In the genomic region with DNA sequence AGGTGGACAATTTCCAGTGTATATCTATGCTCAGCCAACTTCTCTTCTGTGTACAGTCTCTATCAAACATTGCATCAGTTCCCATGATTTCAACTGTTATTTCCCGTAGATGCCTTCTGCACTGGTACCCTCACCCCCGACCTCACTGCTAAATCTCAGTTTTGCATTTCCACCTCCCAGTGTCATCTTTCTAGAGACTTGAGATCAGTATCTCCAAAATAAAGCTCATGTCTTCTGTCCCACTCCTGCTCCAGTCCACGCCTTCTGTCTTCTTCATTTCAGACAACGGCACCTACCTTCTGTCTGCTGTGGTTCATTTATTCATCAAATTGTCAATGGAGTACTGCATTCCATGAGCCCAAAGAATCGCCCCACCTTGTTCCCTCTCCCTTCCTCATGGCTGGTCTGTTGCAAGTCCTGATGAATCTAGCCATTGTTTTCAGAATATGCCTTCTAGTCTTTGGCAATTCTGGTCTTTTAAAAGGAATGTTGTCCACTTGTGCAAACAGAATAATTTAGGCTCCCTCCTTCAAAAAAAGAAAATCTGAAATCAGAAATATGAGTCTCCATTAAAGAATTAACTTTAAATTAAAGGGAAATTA, we compare ENCODE assay signal across 1 cellular context.
TF ChIP-seq lines count a peak whose summit lies in the region.

No MANE protein-coding gene starts in this region.

TF ChIP-seq in HepG2, 621 proteins besides CTCF, POLR2A, EP300 and RAD21 (continued from another document):
- TF ChIP-seq, protein P1, sequence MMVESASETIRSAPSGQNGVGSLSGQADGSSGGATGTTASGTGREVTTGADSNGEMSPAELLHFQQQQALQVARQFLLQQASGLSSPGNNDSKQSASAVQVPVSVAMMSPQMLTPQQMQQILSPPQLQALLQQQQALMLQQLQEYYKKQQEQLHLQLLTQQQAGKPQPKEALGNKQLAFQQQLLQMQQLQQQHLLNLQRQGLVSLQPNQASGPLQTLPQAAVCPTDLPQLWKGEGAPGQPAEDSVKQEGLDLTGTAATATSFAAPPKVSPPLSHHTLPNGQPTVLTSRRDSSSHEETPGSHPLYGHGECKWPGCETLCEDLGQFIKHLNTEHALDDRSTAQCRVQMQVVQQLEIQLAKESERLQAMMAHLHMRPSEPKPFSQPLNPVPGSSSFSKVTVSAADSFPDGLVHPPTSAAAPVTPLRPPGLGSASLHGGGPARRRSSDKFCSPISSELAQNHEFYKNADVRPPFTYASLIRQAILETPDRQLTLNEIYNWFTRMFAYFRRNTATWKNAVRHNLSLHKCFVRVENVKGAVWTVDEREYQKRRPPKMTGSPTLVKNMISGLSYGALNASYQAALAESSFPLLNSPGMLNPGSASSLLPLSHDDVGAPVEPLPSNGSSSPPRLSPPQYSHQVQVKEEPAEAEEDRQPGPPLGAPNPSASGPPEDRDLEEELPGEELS (CRISPR knock-in tag; IDR thresholded peaks at IDR 0.05) = 0 out of 2 replicates have a peak, but pooled peaks have one; percentile 13
- TF ChIP-seq ZNF17 (CRISPR knock-in tag; IDR thresholded peaks at IDR 0.05) (no peak), CBX1 (IDR thresholded peaks at IDR 0.05; ENCODE audit: low read depth) (no peak), ZNF569 (CRISPR knock-in tag; IDR thresholded peaks at IDR 0.05; ENCODE audit: borderline replicate concordance) (no peak), SOX13 (IDR thresholded peaks at IDR 0.05) (0 out of 2 replicates have a peak, but pooled peaks have one; percentile 57), SOX13 (CRISPR knock-in tag; conservative IDR thresholded peaks at IDR 0.05 in 1 of 2, IDR thresholded peaks at IDR 0.05 in 1 of 2) (peak in 1 of 2 experiments; percentile 87; a peak in 2 of 4 replicates), KDM6A (CRISPR knock-in tag; IDR thresholded peaks at IDR 0.05; ENCODE audit: low read depth) (no peak), LCORL (IDR thresholded peaks at IDR 0.05) (0 out of 2 replicates have a peak, but pooled peaks have one; percentile 14), LCORL (CRISPR knock-in tag; IDR thresholded peaks at IDR 0.05) (peak; percentile 49; the same call in 1 of the 2 replicates), ZNF644 (CRISPR knock-in tag; IDR thresholded peaks at IDR 0.05; ENCODE audit: low read depth) (peak; percentile 83), ZNF558 (CRISPR knock-in tag; IDR thresholded peaks at IDR 0.05; ENCODE audit: borderline replicate concordance) (no peak)
- TF ChIP-seq, protein P2, sequence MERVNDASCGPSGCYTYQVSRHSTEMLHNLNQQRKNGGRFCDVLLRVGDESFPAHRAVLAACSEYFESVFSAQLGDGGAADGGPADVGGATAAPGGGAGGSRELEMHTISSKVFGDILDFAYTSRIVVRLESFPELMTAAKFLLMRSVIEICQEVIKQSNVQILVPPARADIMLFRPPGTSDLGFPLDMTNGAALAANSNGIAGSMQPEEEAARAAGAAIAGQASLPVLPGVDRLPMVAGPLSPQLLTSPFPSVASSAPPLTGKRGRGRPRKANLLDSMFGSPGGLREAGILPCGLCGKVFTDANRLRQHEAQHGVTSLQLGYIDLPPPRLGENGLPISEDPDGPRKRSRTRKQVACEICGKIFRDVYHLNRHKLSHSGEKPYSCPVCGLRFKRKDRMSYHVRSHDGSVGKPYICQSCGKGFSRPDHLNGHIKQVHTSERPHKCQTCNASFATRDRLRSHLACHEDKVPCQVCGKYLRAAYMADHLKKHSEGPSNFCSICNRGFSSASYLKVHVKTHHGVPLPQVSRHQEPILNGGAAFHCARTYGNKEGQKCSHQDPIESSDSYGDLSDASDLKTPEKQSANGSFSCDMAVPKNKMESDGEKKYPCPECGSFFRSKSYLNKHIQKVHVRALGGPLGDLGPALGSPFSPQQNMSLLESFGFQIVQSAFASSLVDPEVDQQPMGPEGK (CRISPR knock-in tag; IDR thresholded peaks at IDR 0.05) = peak; percentile 71
